8 cellular contexts compared by ENCODE assay signal in the genomic region with DNA sequence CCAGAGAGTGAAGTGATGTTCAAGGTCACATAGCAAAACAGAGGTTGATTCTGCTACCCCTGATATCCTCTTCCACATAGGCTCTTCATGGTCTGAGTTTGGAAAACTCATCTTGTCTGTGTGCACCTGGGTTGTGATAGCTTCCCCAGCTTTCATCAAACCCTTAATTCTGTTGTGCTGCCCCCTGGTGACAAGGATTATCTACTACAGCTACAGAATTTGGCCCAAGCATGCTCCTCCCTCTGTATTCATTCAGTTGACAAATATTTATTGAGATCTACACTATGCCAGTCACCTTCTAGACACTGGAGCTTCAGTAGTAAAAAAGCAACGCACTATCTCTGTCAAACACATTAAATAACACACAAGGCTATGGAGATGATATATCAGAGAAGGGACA. TPM values are rescaled to one million over a fixed set of nuclear protein-coding genes. Genes with fewer than 3 reads are reported as not detected.
DNase-seq lines count a peak whose midpoint lies in the region; ATAC-seq lines count a peak whose summit lies in the region.

No MANE protein-coding gene starts in this region.

- POLR2A ChIA-PET in CD4-positive, alpha-beta memory T cell (lab: Charles Lee; ENCODE audit: partially characterized antibody), result no interaction called here
- POLR2A ChIA-PET in activated CD4-positive, alpha-beta T cell treated with anti-CD3 and anti-CD28 coated beads for 36 hours (lab: Charles Lee), result no interaction called here

- no peaks in the 10 kb centered on the region for H3K27me3 ChIP-seq in CD4-positive, alpha-beta memory T cell (ENCODE audit: insufficient read depth, low read length)

- H3K27ac Mint-ChIP-seq in CD4-positive, alpha-beta memory T cell, result no peak overlapping the region
- H3K27ac Mint-ChIP-seq in activated CD4-positive, alpha-beta T cell treated with anti-CD3 and anti-CD28 coated beads for 36 hours, result no peak overlapping the region

- H3K4me1 Mint-ChIP-seq in CD4-positive, alpha-beta memory T cell, result no peaks in the 10 kb centered on the region
- no peaks in the 10 kb centered on the region for H3K4me1 Mint-ChIP-seq in activated CD4-positive, alpha-beta T cell treated with anti-CD3 and anti-CD28 coated beads for 36 hours

- no peaks in the 10 kb centered on the region for H3K4me1 ChIP-seq in CD4-positive, alpha-beta memory T cell (ENCODE audit: insufficient read depth, low read length)

- peak; percentile 85 for ATAC-seq in GM19023 (IDR thresholded peaks at IDR 0.05; ENCODE audit: unreplicated experiment)
- peak; percentile 98 for ATAC-seq in HG03159 (IDR thresholded peaks at IDR 0.05; ENCODE audit: unreplicated experiment)
- ATAC-seq in activated CD4-positive, alpha-beta T cell treated with anti-CD3 and anti-CD28 coated beads for 36 hours, result peak; percentile 39
- no peak for ATAC-seq in stimulated activated naive CD8-positive, alpha-beta T cell treated with anti-CD3 and anti-CD28 coated beads, Interleukin-15, Interleukin-2, amounts not matched to agents 100 U/mL and 50 U/mL, for 24 hours

- no peaks in the 10 kb centered on the region for H3K9me3 ChIP-seq in CD4-positive, alpha-beta memory T cell (ENCODE audit: control insufficient read depth in 1 of 2, low read length in 2 of 2)

- intact Hi-C loops in CD4-positive, alpha-beta memory T cell (cut with micrococcal nuclease), result loop anchor here (1.0 kb wide), 2 partner anchors 109 to 347 kb away; no protein-coding TSS in a partner anchor
- intact Hi-C loops in activated CD4-positive, alpha-beta T cell treated with anti-CD3 and anti-CD28 coated beads for 36 hours (cut with DNase I, micrococcal nuclease), result loop anchor here (1.0 to 5.0 kb wide), 7 partner anchors 95 to 457 kb away; no protein-coding TSS in a partner anchor

- H3K27me3 Mint-ChIP-seq in CD4-positive, alpha-beta memory T cell, result peaks cover 5% of the 10 kb centered on the region in 2 donors
- peaks cover 5% of the 10 kb centered on the region for H3K27me3 Mint-ChIP-seq in activated CD4-positive, alpha-beta T cell treated with anti-CD3 and anti-CD28 coated beads for 36 hours

- no peak overlapping the region for H3K27ac ChIP-seq in CD4-positive, alpha-beta memory T cell (ENCODE audit: low read depth, low read length)

- H3K4me3 ChIP-seq in CD4-positive, alpha-beta memory T cell (ENCODE audit: low read length in 2 of 2), result no peak overlapping the region

- peak; percentile 9 to 39 (median 29) for DNase-seq in CD4-positive, alpha-beta memory T cell
- DNase-seq in NCI-H226 (peak; percentile 17), midbrain (lab: John Stamatoyannopoulos, UW) (peak; percentile 68)
- peak; percentile 66 for DNase-seq in activated CD4-positive, alpha-beta T cell treated with anti-CD3 and anti-CD28 coated beads for 36 hours
- DNase-seq in effector CD8-positive, alpha-beta T cell (lab: John Stamatoyannopoulos, UW), result peak; percentile 15
- peak; percentile 65 for DNase-seq in stimulated activated naive CD8-positive, alpha-beta T cell treated with anti-CD3 and anti-CD28 coated beads, Interleukin-15, Interleukin-2, amounts not matched to agents 100 U/mL and 50 U/mL, for 24 hours

- H3K9me3 Mint-ChIP-seq in CD4-positive, alpha-beta memory T cell, result no peaks in the 10 kb centered on the region
- H3K9me3 Mint-ChIP-seq in activated CD4-positive, alpha-beta T cell treated with anti-CD3 and anti-CD28 coated beads for 36 hours (ENCODE audit: low read depth), result no peaks in the 10 kb centered on the region

- CTCF ChIA-PET in CD4-positive, alpha-beta memory T cell (lab: Charles Lee; ENCODE audit: partially characterized antibody), result interaction anchor here (1.0 to 2.2 kb wide), 7 partner anchors 10 to 365 kb away, joined by 3 to 17 read pairs (median 5); no protein-coding TSS in a partner anchor
- CTCF ChIA-PET in activated CD4-positive, alpha-beta T cell treated with anti-CD3 and anti-CD28 coated beads for 36 hours (lab: Charles Lee), result interaction anchor here (0.8 to 2.7 kb wide), 12 partner anchors 9 to 348 kb away, joined by 3 to 85 read pairs (median 4); no protein-coding TSS in a partner anchor

- no peaks in the 10 kb centered on the region for H3K36me3 Mint-ChIP-seq in CD4-positive, alpha-beta memory T cell
- no peaks in the 10 kb centered on the region for H3K36me3 Mint-ChIP-seq in activated CD4-positive, alpha-beta T cell treated with anti-CD3 and anti-CD28 coated beads for 36 hours (ENCODE audit: low read depth)

- H3K4me3 Mint-ChIP-seq in CD4-positive, alpha-beta memory T cell, result no peak overlapping the region
- no peak overlapping the region for H3K4me3 Mint-ChIP-seq in activated CD4-positive, alpha-beta T cell treated with anti-CD3 and anti-CD28 coated beads for 36 hours

- H3K36me3 ChIP-seq in CD4-positive, alpha-beta memory T cell (ENCODE audit: insufficient read depth, low read length), result no peaks in the 10 kb centered on the region

RNA-seq across cellular contexts. Expression of a gene that starts 50.4 kb away (rescaled TPM):
- total RNA-seq in CD4-positive, alpha-beta memory T cell, result not detected
- not detected for polyA plus RNA-seq in CD4-positive, alpha-beta memory T cell
- not detected for total RNA-seq in activated CD4-positive, alpha-beta T cell treated with anti-CD3 and anti-CD28 coated beads for 36 hours

RNA-seq across cellular contexts. Expression of a gene that starts 60.0 kb away (rescaled TPM):
- total RNA-seq in CD4-positive, alpha-beta memory T cell, result not detected
- polyA plus RNA-seq in CD4-positive, alpha-beta memory T cell, result not detected
- not detected for total RNA-seq in activated CD4-positive, alpha-beta T cell treated with anti-CD3 and anti-CD28 coated beads for 36 hours

Comparison
In these comparisons a context has a peak if more than half of its experiments do, and no peak if none do; other contexts are left out.
1. DNase-seq: peak in every context shown above with its lines; median percentile 68 in midbrain; 66 in activated CD4-positive, alpha-beta T cell treated with anti-CD3 and anti-CD28 coated beads for 36 hours; 65 in stimulated activated naive CD8-positive, alpha-beta T cell treated with anti-CD3 and anti-CD28 coated beads, Interleukin-15, Interleukin-2, amounts not matched to agents 100 U/mL and 50 U/mL, for 24 hours; 29 in CD4-positive, alpha-beta memory T cell; 17 in NCI-H226; 15 in effector CD8-positive, alpha-beta T cell.